ENCODE assay signal across 16 cellular contexts in the genomic region with DNA sequence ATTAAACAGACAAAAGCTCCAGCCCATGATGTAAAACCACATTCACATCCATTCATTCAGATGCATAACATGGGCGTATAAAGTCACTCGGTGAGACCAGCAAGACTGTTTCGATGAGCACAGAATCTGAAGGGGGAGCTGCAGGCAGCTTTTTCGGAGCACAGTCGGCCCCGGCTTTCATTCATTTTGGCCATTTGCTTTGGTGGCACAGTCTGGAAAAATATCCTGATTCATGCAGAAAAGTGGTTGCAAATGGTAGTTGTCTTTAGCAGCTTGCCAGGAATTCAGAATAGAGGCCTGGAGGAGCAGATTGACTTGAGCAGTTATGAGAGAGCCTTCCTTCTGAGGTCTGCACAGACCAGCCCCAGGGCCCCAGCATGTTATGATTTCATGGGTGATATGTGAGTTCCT. TPM values are rescaled to one million over a fixed set of nuclear protein-coding genes. Genes with fewer than 3 reads are reported as not detected.
DNase-seq lines count a peak whose midpoint lies in the region; ATAC-seq and TF ChIP-seq lines count a peak whose summit lies in the region.
"Had no signal": no experiment of that assay in that cellular context is flagged by ENCODE, and none has a peak within 500 bp of the region (broad histone marks: within the 10 kb centered on the region; RNA-seq: fewer than 3 reads in every experiment).

No MANE protein-coding gene starts in this region.

- DNase-seq in T-helper 1 cell (no peak), T-helper 17 cell (no peak), endodermal cell (peak; percentile 48), progenitor cell of endocrine pancreas (ENCODE audit: low spot score, unreplicated experiment) (no peak), foreskin melanocyte (no peak), NCI-H1417 (lab: John Stamatoyannopoulos, UW) (no peak), amniotic stem cell (lab: John Stamatoyannopoulos, UW) (no peak)
- DNase-seq: 8988T, Caco-2, lower lobe of right lung, NCI-H1092 treated with DMSO at 0.1 percent for 48 hours, NCI-H526 treated with DMSO at 0.1 percent for 48 hours, testis had no signal

- no peaks in the 10 kb centered on the region for H3K27me3 Mint-ChIP-seq in T-helper 1 cell treated with Interleukin-12 subunit alpha and Interleukin-12 subunit beta and Interleukin-4 antibody, amounts not matched to agents 30 μg/mL and 1 μg/mL, for 36 hours (ENCODE audit: low read depth)
- H3K27me3 Mint-ChIP-seq in T-helper 17 cell (no peaks in the 10 kb centered on the region), endodermal cell (ENCODE audit: insufficient read depth) (no peaks in the 10 kb centered on the region), progenitor cell of endocrine pancreas (no peaks in the 10 kb centered on the region)

- 53 to 81% methylated on average over 6 of the region's 6 CpGs for WGBS in endodermal cell (ENCODE audit: insufficient coverage in 1 of 2, insufficient read length in 1 of 2), 2 experiments

- H3K9me3 Mint-ChIP-seq in T-helper 1 cell treated with Interleukin-12 subunit alpha and Interleukin-12 subunit beta and Interleukin-4 antibody, amounts not matched to agents 30 μg/mL and 1 μg/mL, for 36 hours = no peaks in the 10 kb centered on the region
- H3K9me3 Mint-ChIP-seq in endodermal cell = peaks cover 2% of the 10 kb centered on the region
- H3K9me3 Mint-ChIP-seq in progenitor cell of endocrine pancreas (ENCODE audit: low read depth) = no peaks in the 10 kb centered on the region

- no peaks in the 10 kb centered on the region for H3K36me3 ChIP-seq in endodermal cell (ENCODE audit: control insufficient read depth, insufficient read depth, low read length)

- no peak overlapping the region for H3K27ac Mint-ChIP-seq in T-helper 1 cell treated with Interleukin-12 subunit alpha and Interleukin-12 subunit beta and Interleukin-4 antibody, amounts not matched to agents 30 μg/mL and 1 μg/mL, for 36 hours
- peak overlapping the region; percentile 85 for H3K27ac Mint-ChIP-seq in T-helper 17 cell
- H3K27ac Mint-ChIP-seq in endodermal cell = no peak overlapping the region
- peak overlapping the region; percentile 67 for H3K27ac Mint-ChIP-seq in progenitor cell of endocrine pancreas

- no peak overlapping the region for H3K4me3 ChIP-seq in endodermal cell (ENCODE audit: low read length)
- H3K4me3 ChIP-seq: lower lobe of right lung, Peyer's patch, testis had no signal

- peaks cover 54% of the 10 kb centered on the region for H3K36me3 Mint-ChIP-seq in T-helper 1 cell treated with Interleukin-12 subunit alpha and Interleukin-12 subunit beta and Interleukin-4 antibody, amounts not matched to agents 30 μg/mL and 1 μg/mL, for 36 hours (ENCODE audit: low read depth)
- H3K36me3 Mint-ChIP-seq in T-helper 17 cell (ENCODE audit: low read depth) (peaks cover 3% of the 10 kb centered on the region), endodermal cell (ENCODE audit: low read depth) (peaks cover 1% of the 10 kb centered on the region), progenitor cell of endocrine pancreas (ENCODE audit: insufficient read depth) (peaks cover 8% of the 10 kb centered on the region)

- no peaks in the 10 kb centered on the region for H3K9me3 ChIP-seq in T-helper 17 cell (ENCODE audit: control insufficient read depth, low read length, poor library complexity, severe bottlenecking)
- H3K9me3 ChIP-seq in endodermal cell (ENCODE audit: control insufficient read depth, low read length) = peaks cover 7% of the 10 kb centered on the region
- H3K9me3 ChIP-seq: lower lobe of right lung, Peyer's patch, testis had no signal

- no peak overlapping the region for H3K27ac ChIP-seq in endodermal cell (ENCODE audit: low read depth, low read length)
- H3K27ac ChIP-seq: lower lobe of right lung, Peyer's patch, testis had no signal

- no peaks in the 10 kb centered on the region for H3K27me3 ChIP-seq in endodermal cell (ENCODE audit: control insufficient read depth, insufficient read depth, low read length, poor library complexity, severe bottlenecking)
- H3K27me3 ChIP-seq: Peyer's patch, testis had no signal

- peak overlapping the region; percentile 61 for H3K4me3 Mint-ChIP-seq in T-helper 1 cell treated with Interleukin-12 subunit alpha and Interleukin-12 subunit beta and Interleukin-4 antibody, amounts not matched to agents 30 μg/mL and 1 μg/mL, for 36 hours
- peak overlapping the region; percentile 84 for H3K4me3 Mint-ChIP-seq in T-helper 17 cell
- no peak overlapping the region for H3K4me3 Mint-ChIP-seq in endodermal cell
- H3K4me3 Mint-ChIP-seq in progenitor cell of endocrine pancreas (ENCODE audit: low read depth) = no peak overlapping the region

- H3K4me1 ChIP-seq in endodermal cell (ENCODE audit: control insufficient read depth, insufficient read depth, low read length) = no peaks in the 10 kb centered on the region
- H3K4me1 ChIP-seq: Caco-2, Peyer's patch, testis had no signal

- H3K4me1 Mint-ChIP-seq in T-helper 1 cell treated with Interleukin-12 subunit alpha and Interleukin-12 subunit beta and Interleukin-4 antibody, amounts not matched to agents 30 μg/mL and 1 μg/mL, for 36 hours (ENCODE audit: low read depth) = peaks cover 44% of the 10 kb centered on the region
- peaks cover 45% of the 10 kb centered on the region for H3K4me1 Mint-ChIP-seq in T-helper 17 cell
- no peaks in the 10 kb centered on the region for H3K4me1 Mint-ChIP-seq in endodermal cell
- no peaks in the 10 kb centered on the region for H3K4me1 Mint-ChIP-seq in progenitor cell of endocrine pancreas (ENCODE audit: low read depth)

- no peak for ATAC-seq in T-helper 17 cell
- ATAC-seq: lower lobe of right lung had no signal

- TF ChIP-seq CTCF in endodermal cell (conservative IDR thresholded peaks at IDR 0.05) = no peak
- TF ChIP-seq CTCF in progenitor cell of endocrine pancreas (IDR thresholded peaks at IDR 0.05; ENCODE audit: unreplicated experiment) = no peak

- H3K9ac ChIP-seq in endodermal cell (ENCODE audit: extremely low read depth, low read length, poor library complexity, severe bottlenecking) = no peak overlapping the region

RNA-seq across cellular contexts. Expression of gene ARID5A, which starts 11.2 kb away (rescaled TPM):
- total RNA-seq in T-helper 17 cell (100 to 1,000 TPM; 126 to 139 TPM), endodermal cell (1 to 10 TPM; 1.8 to 3.5 TPM), progenitor cell of endocrine pancreas (7.1 and 7.7 TPM in 2 replicates)
- 6.4 TPM for polyA plus RNA-seq in endodermal cell (2013, experiment 1 of 2)
- polyA plus RNA-seq in endodermal cell (2013, experiment 2 of 2) = 6.9 TPM

RNA-seq across cellular contexts. Expression of gene NEURL3, which starts 42.6 kb away (rescaled TPM):
- total RNA-seq in T-helper 17 cell (under 1 TPM in 1 of 2 donors, not detected in 1; 0.44 TPM), endodermal cell (not detected), progenitor cell of endocrine pancreas (0.78 and 0.86 TPM in 2 replicates)
- polyA plus RNA-seq in endodermal cell (2013, experiment 1 of 2) = not detected
- not detected for polyA plus RNA-seq in endodermal cell (2013, experiment 2 of 2)
- total RNA-seq: skeletal muscle tissue had no signal

Comparison
In these comparisons a context has a peak if more than half of its experiments do, and no peak if none do; other contexts are left out.
1. H3K27ac Mint-ChIP-seq: peak in T-helper 17 cell (single experiment) and progenitor cell of endocrine pancreas (single experiment); none in T-helper 1 cell treated with Interleukin-12 subunit alpha and Interleukin-12 subunit beta and Interleukin-4 antibody, amounts not matched to agents 30 μg/mL and 1 μg/mL, for 36 hours (single experiment) and endodermal cell (single experiment).
2. H3K4me3 Mint-ChIP-seq: peak in T-helper 1 cell treated with Interleukin-12 subunit alpha and Interleukin-12 subunit beta and Interleukin-4 antibody, amounts not matched to agents 30 μg/mL and 1 μg/mL, for 36 hours (single experiment) and T-helper 17 cell (single experiment); none in endodermal cell (single experiment) and progenitor cell of endocrine pancreas (single experiment).
3. RNA of gene ARID5A, which starts 11.2 kb away (total RNA-seq): 126 to 139 TPM in T-helper 17 cell; 7.1 to 7.7 TPM in progenitor cell of endocrine pancreas and 1.8 to 3.5 TPM in endodermal cell; every median in the first group is over 10 times any median in the second.